ENCODE assay signal across 26 cellular contexts in the genomic region with DNA sequence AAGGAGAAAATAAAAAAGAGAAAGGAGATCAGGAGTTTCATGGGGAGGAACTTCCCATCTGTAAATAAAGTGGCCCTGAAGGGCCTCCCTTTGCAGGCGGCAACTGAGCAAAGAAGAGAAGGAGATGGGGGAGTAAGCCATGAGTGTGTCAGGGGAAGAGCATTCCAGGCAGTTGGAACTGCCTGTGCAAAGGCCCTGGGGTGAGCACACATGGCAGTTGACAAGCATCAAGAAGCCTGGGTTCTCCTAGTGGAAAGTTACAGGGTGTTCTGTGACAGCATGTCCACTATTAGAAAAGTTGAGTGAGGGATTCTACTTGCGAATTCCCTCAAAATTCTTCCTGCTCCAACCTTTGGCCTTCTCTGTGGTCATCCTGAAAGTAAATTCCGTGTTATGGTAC. TPM values are rescaled to one million over a fixed set of nuclear protein-coding genes. Genes with fewer than 3 reads are reported as not detected.
A peak's percentile ranks its signal among the peaks of the same experiment; 100 is the strongest.
DNase-seq lines count a peak whose midpoint lies in the region; ATAC-seq and TF ChIP-seq lines count a peak whose summit lies in the region.
"Had no signal": no experiment of that assay in that cellular context is flagged by ENCODE, and none has a peak within 500 bp of the region (broad histone marks: within the 10 kb centered on the region; RNA-seq: fewer than 3 reads in every experiment).

No MANE protein-coding gene starts in this region.

- intact Hi-C loops in prostate gland (cut with DNase I), result no loop called here
- intact Hi-C loops in tibial artery (cut with DNase I; ENCODE audit: low total_unique reads), result no loop called here

- no peak overlapping the region for H4K8ac ChIP-seq in neuronal stem cell (ENCODE audit: low read depth, low read length)

- no peak for TF ChIP-seq POLR2A in prostate gland (IDR thresholded peaks at IDR 0.05)

- WGBS in prostate gland, result 89% methylated on average over 3 of the region's 3 CpGs
- WGBS in neuronal stem cell (ENCODE audit: extremely low coverage in 2 of 2, insufficient read length in 2 of 2, insufficient replicate concordance in 1 of 2), 2 donors, result no CpG with 5 or more reads among the region's 3 CpGs

- no peak overlapping the region for H3K14ac ChIP-seq in neuronal stem cell (ENCODE audit: low read length)

- H3K27me3 Mint-ChIP-seq in activated T-cell treated with anti-CD3 and anti-CD28 coated beads, Interleukin-2, amount 50 U/mL, for 72 hours (ENCODE audit: low read depth), result no peaks in the 10 kb centered on the region
- peaks cover 9% of the 10 kb centered on the region for H3K27me3 Mint-ChIP-seq in glutamatergic neuron (ENCODE audit: unreplicated experiment)

- ATAC-seq in activated T-cell treated with anti-CD3 and anti-CD28 coated beads, Interleukin-2, amount 50 U/mL, for 72 hours (replicated peaks in 1 of 2), result no peak
- ATAC-seq: HepG2 had no signal

- H3K23ac ChIP-seq in neuronal stem cell (ENCODE audit: low read depth, low read length, poor library complexity), result no peak overlapping the region

- no peak overlapping the region for H3K4me2 ChIP-seq in neuronal stem cell (ENCODE audit: insufficient read depth, low read length, poor library complexity, severe bottlenecking)
- H3K4me2 ChIP-seq: SK-N-SH had no signal

- H3K4me1 Mint-ChIP-seq in activated T-cell treated with anti-CD3 and anti-CD28 coated beads, Interleukin-2, amount 50 U/mL, for 72 hours (ENCODE audit: low read depth), result no peaks in the 10 kb centered on the region
- peaks cover 58% of the 10 kb centered on the region for H3K4me1 Mint-ChIP-seq in glutamatergic neuron (ENCODE audit: low read depth, unreplicated experiment)
- H3K4me1 Mint-ChIP-seq: activated naive CD8-positive, alpha-beta T cell treated with anti-CD3 and anti-CD28 coated beads, Interleukin-2, amount 10 ng/mL, durations not matched to agents 7 days and 5 days; CD8-positive, alpha-beta memory T cell; immature natural killer cell had no signal

- no peaks in the 10 kb centered on the region for H3K36me3 ChIP-seq in prostate gland
- H3K36me3 ChIP-seq in tibial artery, result peaks cover 0 to 7% (median 0%) of the 10 kb centered on the region in 3 donors
- H3K36me3 ChIP-seq in neuronal stem cell (replicated peaks in 1 of 2; ENCODE audit: control insufficient read depth in 2 of 2, insufficient read depth in 2 of 2, low read length in 2 of 2), result no peaks in the 10 kb centered on the region
- H3K36me3 ChIP-seq: neutrophil had no signal

- H3K9me3 Mint-ChIP-seq in activated T-cell treated with anti-CD3 and anti-CD28 coated beads, Interleukin-2, amount 50 U/mL, for 72 hours, result no peaks in the 10 kb centered on the region
- H3K9me3 Mint-ChIP-seq in glutamatergic neuron (ENCODE audit: unreplicated experiment), result peaks cover 17% of the 10 kb centered on the region
- H3K9me3 Mint-ChIP-seq: activated naive CD8-positive, alpha-beta T cell treated with anti-CD3 and anti-CD28 coated beads, Interleukin-2, amount 10 ng/mL, durations not matched to agents 7 days and 5 days; activated T-helper 2 cell treated with anti-CD3 and anti-CD28 coated beads, Interferon-gamma antibody, Interleukin-2, Interleukin-4, amounts not matched to agents 10 μg/mL and 5 μg/mL and 100 μg/mL, durations not matched to agents 14 hours and 24 hours and 36 hours had no signal

- DNase-seq in activated T-cell treated with anti-CD3 and anti-CD28 coated beads, Interleukin-2, amount 50 U/mL, for 72 hours, result no peak
- DNase-seq in activated T-cell treated with anti-CD3 and anti-CD28 coated beads, Interleukin-2, amount 50 U/mL, for 48 hours, result no peak
- DNase-seq in glutamatergic neuron, result no peak
- DNase-seq in prostate gland (ENCODE audit: low spot score), result no peak
- no peak for DNase-seq in tibial artery
- DNase-seq in neuronal stem cell (ENCODE audit: low spot score), result no peak
- DNase-seq in NCI-H1092 treated with DMSO at 0.1 percent for 48 hours (lab: John Stamatoyannopoulos, UW), result no peak
- DNase-seq in NCI-H748 (lab: John Stamatoyannopoulos, UW; ENCODE audit: unreplicated experiment), result no peak
- DNase-seq: activated naive CD8-positive, alpha-beta T cell treated with anti-CD3 and anti-CD28 coated beads, Interleukin-2, amount 10 ng/mL, durations not matched to agents 7 days and 5 days; CD8-positive, alpha-beta memory T cell; HCEC 1CT; hippocampal formation; immature natural killer cell; NCI-H1930; NCI-H2227 treated with DMSO at 0.1 percent for 48 hours; NCI-H774; RPMI8226; SK-N-SH; stimulated activated CD4-positive, alpha-beta T cell treated with anti-CD3 and anti-CD28 coated beads, Interleukin-4, amount 100 ng/mL, for 1 hour; stimulated activated naive CD4-positive, alpha-beta T cell; trophoblast cell had no signal

- no peaks in the 10 kb centered on the region for H3K9me3 ChIP-seq in prostate gland
- H3K9me3 ChIP-seq in tibial artery, result no peaks in the 10 kb centered on the region
- no peaks in the 10 kb centered on the region for H3K9me3 ChIP-seq in neuronal stem cell (replicated peaks in 1 of 2; ENCODE audit: control insufficient read depth in 2 of 2, insufficient read depth in 1 of 2, low read depth in 1 of 2, low read length in 2 of 2)
- H3K9me3 ChIP-seq: neutrophil, SK-N-SH had no signal

- H3K4me1 ChIP-seq in prostate gland (replicated peaks), result peaks cover 7% of the 10 kb centered on the region
- H3K4me1 ChIP-seq in tibial artery, result peaks cover 5 to 73% (median 50%) of the 10 kb centered on the region in 4 donors
- H3K4me1 ChIP-seq in neuronal stem cell (ENCODE audit: control insufficient read depth in 2 of 2, insufficient read depth in 1 of 2, low read depth in 1 of 2, low read length in 2 of 2), result peaks cover 0 to 2% of the 10 kb centered on the region in 2 donors

- no peak overlapping the region for H2AFZ ChIP-seq in neuronal stem cell (ENCODE audit: low read length)

- no peak overlapping the region for H2BK12ac ChIP-seq in neuronal stem cell (ENCODE audit: low read length)

- no peak overlapping the region for H2AK5ac ChIP-seq in neuronal stem cell (ENCODE audit: low read depth, low read length)

- no peak for TF ChIP-seq CTCF in glutamatergic neuron (IDR thresholded peaks at IDR 0.05; ENCODE audit: partially characterized antibody, unreplicated experiment)
- TF ChIP-seq CTCF in prostate gland (IDR thresholded peaks at IDR 0.05), result no peak
- no peak for TF ChIP-seq CTCF in tibial artery (IDR thresholded peaks at IDR 0.05)

- H3K27ac ChIP-seq in prostate gland, result peak overlapping the region; percentile 60 to 69
- peak overlapping the region; percentile 81 to 92 for H3K27ac ChIP-seq in tibial artery
- H3K27ac ChIP-seq in neuronal stem cell (replicated peaks; ENCODE audit: low read length), result no peak overlapping the region
- H3K27ac ChIP-seq: 22Rv1, epithelial cell of prostate, neutrophil had no signal

- peak overlapping the region; percentile 56 for H3K27ac Mint-ChIP-seq in activated T-cell treated with anti-CD3 and anti-CD28 coated beads, Interleukin-2, amount 50 U/mL, for 72 hours
- peak overlapping the region; percentile 10 for H3K27ac Mint-ChIP-seq in glutamatergic neuron (ENCODE audit: unreplicated experiment)
- H3K27ac Mint-ChIP-seq: activated naive CD8-positive, alpha-beta T cell treated with anti-CD3 and anti-CD28 coated beads, Interleukin-2, amount 10 ng/mL, durations not matched to agents 7 days and 5 days; activated T-helper 2 cell treated with anti-CD3 and anti-CD28 coated beads, Interferon-gamma antibody, Interleukin-2, Interleukin-4, amounts not matched to agents 10 μg/mL and 5 μg/mL and 100 μg/mL, durations not matched to agents 14 hours and 24 hours and 36 hours; immature natural killer cell had no signal

- no peak overlapping the region for H3K18ac ChIP-seq in neuronal stem cell (ENCODE audit: low read length)

- H3K79me1 ChIP-seq in neuronal stem cell (ENCODE audit: low read depth, low read length), result no peaks in the 10 kb centered on the region

- no peak overlapping the region for H2BK120ac ChIP-seq in neuronal stem cell (ENCODE audit: low read depth, low read length)

- H3K27me3 ChIP-seq in prostate gland (replicated peaks; ENCODE audit: insufficient read depth) (no peaks in the 10 kb centered on the region), tibial artery (no peaks in the 10 kb centered on the region), neuronal stem cell (ENCODE audit: control insufficient read depth in 3 of 3, insufficient read depth in 3 of 3, low read depth in 1 of 3, low read length in 3 of 3) (peaks cover 0 to 20% (median 0%) of the 10 kb centered on the region in 3 experiments)
- H3K27me3 ChIP-seq: neutrophil had no signal

- no peak overlapping the region for H3K4ac ChIP-seq in neuronal stem cell (ENCODE audit: low read length)

- H3K4me3 Mint-ChIP-seq in activated T-cell treated with anti-CD3 and anti-CD28 coated beads, Interleukin-2, amount 50 U/mL, for 72 hours, result no peak overlapping the region
- H3K4me3 Mint-ChIP-seq in glutamatergic neuron (ENCODE audit: unreplicated experiment), result no peak overlapping the region
- H3K4me3 Mint-ChIP-seq: activated naive CD8-positive, alpha-beta T cell treated with anti-CD3 and anti-CD28 coated beads, Interleukin-2, amount 10 ng/mL, durations not matched to agents 7 days and 5 days; CD8-positive, alpha-beta memory T cell; immature natural killer cell had no signal

- H2BK5ac ChIP-seq in neuronal stem cell (ENCODE audit: low read length), result no peak overlapping the region

- no peak overlapping the region for H2BK15ac ChIP-seq in neuronal stem cell (ENCODE audit: low read length)

- H4K91ac ChIP-seq in neuronal stem cell (ENCODE audit: low read depth, low read length, poor library complexity), result no peak overlapping the region

- H3K9ac ChIP-seq in neuronal stem cell (ENCODE audit: low read depth, low read length, poor library complexity), result no peak overlapping the region
- H3K9ac ChIP-seq: SK-N-SH had no signal

- H3K4me3 ChIP-seq in prostate gland (no peak overlapping the region), tibial artery (no peak overlapping the region), neuronal stem cell (ENCODE audit: low read length in 2 of 2) (no peak overlapping the region)

- no peaks in the 10 kb centered on the region for H3K36me3 Mint-ChIP-seq in activated T-cell treated with anti-CD3 and anti-CD28 coated beads, Interleukin-2, amount 50 U/mL, for 72 hours (ENCODE audit: insufficient read depth in 2 of 2)
- H3K36me3 Mint-ChIP-seq in glutamatergic neuron (ENCODE audit: unreplicated experiment), result peaks cover 3% of the 10 kb centered on the region
- H3K36me3 Mint-ChIP-seq: activated naive CD8-positive, alpha-beta T cell treated with anti-CD3 and anti-CD28 coated beads, Interleukin-2, amount 10 ng/mL, durations not matched to agents 7 days and 5 days; CD8-positive, alpha-beta memory T cell; immature natural killer cell had no signal

RNA-seq across cellular contexts. Expression of a gene that starts 30.9 kb away (rescaled TPM):
- total RNA-seq in activated T-cell treated with anti-CD3 and anti-CD28 coated beads, Interleukin-2, amount 50 U/mL, for 72 hours, result 1 to 10 TPM; 1.5 to 1.8 TPM
- total RNA-seq in glutamatergic neuron (ENCODE audit: unreplicated experiment) (49.8 TPM), prostate gland (10 to 100 TPM; 78.8 to 85.3 TPM)
- polyA plus RNA-seq in neuronal stem cell (2013, experiment 1 of 2), result 10.5 TPM
- polyA plus RNA-seq in neuronal stem cell (2013, experiment 2 of 2), result 10.6 TPM

Comparison
In these comparisons a context has a peak if more than half of its experiments do, and no peak if none do; other contexts are left out.
1. RNA of a gene that starts 30.9 kb away (total RNA-seq): 78.8 to 85.3 TPM in prostate gland and 49.8 TPM in glutamatergic neuron (single experiment); 1.5 to 1.8 TPM in activated T-cell treated with anti-CD3 and anti-CD28 coated beads, Interleukin-2, amount 50 U/mL, for 72 hours; every median in the first group is over 10 times any median in the second.